ENCODE assay signal across 30 cellular contexts in genomic region chr16:84680165-84680842, GRCh38.
"Had no signal": no experiment of that assay in that cellular context is flagged by ENCODE, and none has a peak within 500 bp of the region (broad histone marks: within the 10 kb centered on the region; RNA-seq: fewer than 3 reads in every experiment).

No MANE protein-coding gene starts in this region.

- FAIRE-seq: frontal cortex had no signal

- H3K27ac ChIP-seq: ascending aorta, breast epithelium, cardiac muscle cell, colonic mucosa, dorsolateral prefrontal cortex, WERI-Rb-1 had no signal

- DNase-seq: activated B cell treated with CpG ODN at 0.5 μM for 24 hours; activated CD4-positive, alpha-beta T cell treated with anti-CD3 and anti-CD28 coated beads for 48 hours; activated CD4-positive, alpha-beta T cell treated with anti-CD3 and anti-CD28 coated beads, Interleukin-2, amount 50 U/mL, for 1 hour; activated CD4-positive, alpha-beta T cell treated with anti-CD3 and anti-CD28 coated beads, Interleukin-2, amount 50 U/mL, for 48 hours; activated CD8-positive, alpha-beta memory T cell treated with anti-CD3 and anti-CD28 coated beads for 24 hours; activated CD8-positive, alpha-beta T cell treated with anti-CD3 and anti-CD28 coated beads for 36 hours; activated gamma-delta T cell; activated naive CD4-positive, alpha-beta T cell; activated naive CD4-positive, alpha-beta T cell treated with anti-CD3 and anti-CD28 coated beads, Interleukin-2, amount 10 ng/mL, durations not matched to agents 7 days and 5 days; activated naive CD8-positive, alpha-beta T cell treated with anti-CD3 and anti-CD28 coated beads, Interleukin-2, amount 10 ng/mL, durations not matched to agents 7 days and 5 days; activated T-cell treated with anti-CD3 and anti-CD28 coated beads, Interleukin-2, amount 50 U/mL, for 4 hours; central memory CD4-positive, alpha-beta T cell; cerebellar nuclear complex; colonic mucosa; dorsolateral prefrontal cortex; effector memory CD4-positive, alpha-beta T cell; endodermal cell; foreskin fibroblast; T-helper 1 cell; T-helper 17 cell; T1000; WERI-Rb-1 had no signal

- H3K4me1 ChIP-seq: ascending aorta, breast epithelium, colonic mucosa had no signal

- H3K36me3 ChIP-seq: ascending aorta, breast epithelium, cardiac muscle cell, colonic mucosa, WERI-Rb-1 had no signal

- ATAC-seq: activated CD4-positive, CD25-positive, alpha-beta regulatory T cell treated with anti-CD3 and anti-CD28 coated beads, Interleukin-2, amount 50 U/mL, for 24 hours; activated CD8-positive, alpha-beta T cell treated with anti-CD3 and anti-CD28 coated beads for 36 hours; activated naive CD4-positive, alpha-beta T cell treated with anti-CD3 and anti-CD28 coated beads, Interleukin-2, amount 50 U/mL, for 72 hours; activated T-cell treated with anti-CD3 and anti-CD28 coated beads, Interleukin-2, amount 50 U/mL, for 4 hours; activated T-helper 17 cell treated with anti-CD3 and anti-CD28 coated beads, Interleukin-2, amount 50 U/mL, for 72 hours; esophagus mucosa; T-helper 17 cell had no signal

- H3K27me3 ChIP-seq: ascending aorta, breast epithelium, cardiac muscle cell, colonic mucosa had no signal

- H3K9me3 ChIP-seq: ascending aorta, breast epithelium, colonic mucosa had no signal

- H3K4me3 ChIP-seq: ascending aorta, breast epithelium, cardiac muscle cell, colonic mucosa, dorsolateral prefrontal cortex had no signal
